Comparison of ENCODE assay signal across 10 cellular contexts in genomic region chr7:77079112-77079511, GRCh38. TPM values are rescaled to one million over a fixed set of nuclear protein-coding genes. Genes with fewer than 3 reads are reported as not detected.
"Had no signal": no experiment of that assay in that cellular context is flagged by ENCODE, and none has a peak within 500 bp of the region (broad histone marks: within the 10 kb centered on the region; RNA-seq: fewer than 3 reads in every experiment).

No MANE protein-coding gene starts in this region.

RNA-seq across cellular contexts. Expression of gene SPDYE18, which starts 16.8 kb away (rescaled TPM):
- total RNA-seq: activated T-helper 17 cell treated with anti-CD3 and anti-CD28 coated beads, Interleukin-2, amount 50 U/mL, for 72 hours; NCI-H460; SJCRH30 had no signal

RNA-seq across cellular contexts. Expression of gene SPDYE17, which starts 47.0 kb away (rescaled TPM):
- total RNA-seq: activated CD4-positive, alpha-beta T cell treated with anti-CD3 and anti-CD28 coated beads, Interleukin-2, amount 10 ng/mL, durations not matched to agents 24 days and 14 days; activated CD8-positive, alpha-beta memory T cell treated with anti-CD3 and anti-CD28 coated beads for 36 hours; activated CD8-positive, alpha-beta T cell treated with anti-CD3 and anti-CD28 coated beads for 36 hours; activated naive CD8-positive, alpha-beta T cell treated with anti-CD3 and anti-CD28 coated beads for 36 hours; activated T-cell treated with anti-CD3 and anti-CD28 coated beads, Interleukin-2, amount 50 U/mL, for 72 hours; activated T-helper 17 cell treated with anti-CD3 and anti-CD28 coated beads, Interleukin-2, amount 50 U/mL, for 72 hours; aorta; PC-9; SJCRH30 had no signal
- polyA plus RNA-seq: aorta had no signal
